Comparison of ENCODE assay signal across 8 cellular contexts in genomic region chr11:111298466-111299110, GRCh38. TPM values are rescaled to one million over a fixed set of nuclear protein-coding genes. Genes with fewer than 3 reads are reported as not detected.
DNase-seq lines count a peak whose midpoint lies in the region; ATAC-seq, FAIRE-seq and TF ChIP-seq lines count a peak whose summit lies in the region.

A gene with protein sequence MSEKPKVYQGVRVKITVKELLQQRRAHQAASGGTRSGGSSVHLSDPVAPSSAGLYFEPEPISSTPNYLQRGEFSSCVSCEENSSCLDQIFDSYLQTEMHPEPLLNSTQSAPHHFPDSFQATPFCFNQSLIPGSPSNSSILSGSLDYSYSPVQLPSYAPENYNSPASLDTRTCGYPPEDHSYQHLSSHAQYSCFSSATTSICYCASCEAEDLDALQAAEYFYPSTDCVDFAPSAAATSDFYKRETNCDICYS (plus strand): TSS chr11:111298546. CDS start chr11:111298582, 36 bp downstream.

- no peak for TF ChIP-seq POLR2A in vagina (IDR thresholded peaks at IDR 0.05)

- peak within 1 kb of the TSS; percentile 78 for H3K4me2 ChIP-seq in BLaER1

- no peak within 1 kb of the TSS for H3K9ac ChIP-seq in BLaER1

- H4K20me1 ChIP-seq in BLaER1: peaks cover 22% of the 10 kb centered on the region

- H3K36me3 ChIP-seq in BLaER1 (no peaks in the 10 kb centered on the region), bronchial epithelial cell (ENCODE audit: control insufficient read depth, insufficient read depth, low read length) (no peaks in the 10 kb centered on the region), mesodermal cell (ENCODE audit: control insufficient read depth, insufficient read depth, low read length) (no peaks in the 10 kb centered on the region), vagina (no peaks in the 10 kb centered on the region)

- no peak for FAIRE-seq in bronchial epithelial cell (lab: Jason Lieb, UNC)

- DNase-seq in bronchial epithelial cell (ENCODE audit: low read depth) (no peak), vagina (ENCODE audit: extremely low spot score in 2 of 2) (no peak), retina (no peak), T-helper 9 cell (no peak)

- H3K4me1 ChIP-seq in BLaER1: peaks cover 10% of the 10 kb centered on the region
- H3K4me1 ChIP-seq in mesodermal cell (ENCODE audit: control insufficient read depth, insufficient read depth, low read length, poor library complexity, severe bottlenecking): peaks cover 4% of the 10 kb centered on the region
- H3K4me1 ChIP-seq in vagina: peaks cover 13% of the 10 kb centered on the region

- intact Hi-C loops in vagina (cut with DNase I): no loop called here

- H3K9me3 ChIP-seq in BLaER1 (peaks cover 15% of the 10 kb centered on the region; the same call in 1 of the 2 replicates), mesodermal cell (ENCODE audit: control insufficient read depth, low read length) (no peaks in the 10 kb centered on the region), vagina (no peaks in the 10 kb centered on the region)

- TF ChIP-seq CTCF in bronchial epithelial cell (IDR thresholded peaks at IDR 0.05; ENCODE audit: insufficient read depth, low read length, severe bottlenecking) (no peak), vagina (IDR thresholded peaks at IDR 0.05) (no peak)

- WGBS in mesodermal cell (ENCODE audit: insufficient coverage in 2 of 2), 2 experiments: 9 to 11% methylated on average over 24 to 46 of the region's 57 CpGs

- ATAC-seq in HG02852 (IDR thresholded peaks at IDR 0.05; ENCODE audit: unreplicated experiment): peak; percentile 33
- ATAC-seq in HG03565 (IDR thresholded peaks at IDR 0.05; ENCODE audit: unreplicated experiment): no peak

- peak within 1 kb of the TSS; percentile 62 for H3K4me3 ChIP-seq in BLaER1
- H3K4me3 ChIP-seq in bronchial epithelial cell (ENCODE audit: low read depth, low read length): peak within 1 kb of the TSS; percentile 44
- H3K4me3 ChIP-seq in mesodermal cell (ENCODE audit: extremely low read depth, insufficient read depth, low read length, poor library complexity, severe bottlenecking): peak within 1 kb of the TSS; percentile 55
- H3K4me3 ChIP-seq in vagina: peak within 1 kb of the TSS; percentile 61 to 74

- H3K27ac ChIP-seq in BLaER1 (0 out of 2 replicates have a peak within 1 kb of the TSS, but pooled peaks have one; percentile 18), mesodermal cell (ENCODE audit: low read depth, low read length, severe bottlenecking) (no peak within 1 kb of the TSS), vagina (peak within 1 kb of the TSS; percentile 85)

- H3K27me3 ChIP-seq in BLaER1: peaks cover 61% of the 10 kb centered on the region
- peaks cover 20% of the 10 kb centered on the region for H3K27me3 ChIP-seq in bronchial epithelial cell (ENCODE audit: control insufficient read depth, insufficient read depth, low read length)
- no peaks in the 10 kb centered on the region for H3K27me3 ChIP-seq in vagina

RNA-seq across cellular contexts. Expression of the gene that starts here (rescaled TPM):
- total RNA-seq in bronchial epithelial cell: not detected in 2 replicates
- polyA plus RNA-seq in mesodermal cell (2013, experiment 1 of 2): 1.1 TPM
- 0.71 TPM for polyA plus RNA-seq in mesodermal cell (2013, experiment 2 of 2)
- 3.2 TPM for total RNA-seq in vagina
